Comparison of ENCODE assay signal across 22 cellular contexts in genomic region chr9:70829591-70830265, GRCh38.
"Had no signal": no experiment of that assay in that cellular context is flagged by ENCODE, and none has a peak within 500 bp of the region (broad histone marks: within the 10 kb centered on the region; RNA-seq: fewer than 3 reads in every experiment).

No MANE protein-coding gene starts in this region.

- H3K27me3 Mint-ChIP-seq: stimulated activated memory B cell treated with anti-CD40 and anti-IgM and Interleukin-4, amounts not matched to agents 10 μg/mL and 1 μg/mL and 100 μg/mL, for 72 hours had no signal

- H3K9me3 ChIP-seq: left ventricle myocardium inferior, spleen had no signal

- H3K4me3 ChIP-seq: left ventricle myocardium inferior, spleen had no signal

- H3K36me3 ChIP-seq: brain microvascular endothelial cell, left ventricle myocardium inferior, spleen had no signal

- DNase-seq: activated CD4-positive, alpha-beta memory T cell treated with anti-CD3 and anti-CD28 coated beads, Interleukin-2, amount 10 ng/mL, durations not matched to agents 7 days and 5 days; activated CD4-positive, alpha-beta T cell treated with anti-CD3 and anti-CD28 coated beads for 48 hours; activated CD4-positive, CD25-positive, alpha-beta regulatory T cell; activated CD8-positive, alpha-beta memory T cell treated with anti-CD3 and anti-CD28 coated beads, Interleukin-2, amount 10 ng/mL, durations not matched to agents 7 days and 5 days; activated naive CD4-positive, alpha-beta T cell; activated naive CD8-positive, alpha-beta T cell treated with anti-CD3 and anti-CD28 coated beads for 36 hours; brain microvascular endothelial cell; central memory CD4-positive, alpha-beta T cell; head of caudate nucleus; left ventricle myocardium inferior; mammary epithelial cell; midbrain; occipital lobe; posterior cingulate gyrus; spleen; stimulated activated CD4-positive, alpha-beta T cell treated with anti-CD3 and anti-CD28 coated beads, Interleukin-4, amount 100 ng/mL, for 4 hours had no signal

- ATAC-seq: activated CD8-positive, alpha-beta memory T cell treated with anti-CD3 and anti-CD28 coated beads, Interleukin-2, amount 10 ng/mL, durations not matched to agents 7 days and 5 days; activated T-helper 17 cell treated with anti-CD3 and anti-CD28 coated beads, Interleukin-2, amount 50 U/mL, for 72 hours; stimulated activated memory B cell treated with anti-CD40 and anti-IgM and Interleukin-4, amounts not matched to agents 10 μg/mL and 1 μg/mL and 100 μg/mL, for 72 hours had no signal

- H3K27ac ChIP-seq: brain microvascular endothelial cell, left ventricle myocardium inferior, spleen had no signal

- FAIRE-seq: colon, frontal cortex had no signal

- H3K4me1 Mint-ChIP-seq: activated CD4-positive, alpha-beta memory T cell treated with anti-CD3 and anti-CD28 coated beads, Interleukin-2, amount 10 ng/mL, durations not matched to agents 7 days and 5 days; activated CD8-positive, alpha-beta memory T cell treated with anti-CD3 and anti-CD28 coated beads, Interleukin-2, amount 10 ng/mL, durations not matched to agents 7 days and 5 days; activated naive CD8-positive, alpha-beta T cell treated with anti-CD3 and anti-CD28 coated beads for 36 hours; activated T-helper 17 cell treated with anti-CD3 and anti-CD28 coated beads, Interleukin-2, amount 50 U/mL, for 72 hours; nephron; stimulated activated memory B cell treated with anti-CD40 and anti-IgM and Interleukin-4, amounts not matched to agents 10 μg/mL and 1 μg/mL and 100 μg/mL, for 72 hours had no signal

- H3K27ac Mint-ChIP-seq: activated CD4-positive, alpha-beta memory T cell treated with anti-CD3 and anti-CD28 coated beads, Interleukin-2, amount 10 ng/mL, durations not matched to agents 7 days and 5 days; activated CD8-positive, alpha-beta memory T cell treated with anti-CD3 and anti-CD28 coated beads, Interleukin-2, amount 10 ng/mL, durations not matched to agents 7 days and 5 days; activated naive CD8-positive, alpha-beta T cell treated with anti-CD3 and anti-CD28 coated beads for 36 hours; activated T-helper 17 cell treated with anti-CD3 and anti-CD28 coated beads, Interleukin-2, amount 50 U/mL, for 72 hours; nephron; stimulated activated memory B cell treated with anti-CD40 and anti-IgM and Interleukin-4, amounts not matched to agents 10 μg/mL and 1 μg/mL and 100 μg/mL, for 72 hours; T-helper 2 cell treated with Interferon-gamma antibody and Interleukin-4, amounts not matched to agents 5 μg/mL and 100 μg/mL, for 36 hours had no signal

- H3K4me1 ChIP-seq: left ventricle myocardium inferior, spleen had no signal

- H3K9me3 Mint-ChIP-seq: activated CD4-positive, alpha-beta memory T cell treated with anti-CD3 and anti-CD28 coated beads, Interleukin-2, amount 10 ng/mL, durations not matched to agents 7 days and 5 days; activated naive CD8-positive, alpha-beta T cell treated with anti-CD3 and anti-CD28 coated beads for 36 hours; activated T-helper 17 cell treated with anti-CD3 and anti-CD28 coated beads, Interleukin-2, amount 50 U/mL, for 72 hours; nephron; stimulated activated memory B cell treated with anti-CD40 and anti-IgM and Interleukin-4, amounts not matched to agents 10 μg/mL and 1 μg/mL and 100 μg/mL, for 72 hours; T-helper 2 cell treated with Interferon-gamma antibody and Interleukin-4, amounts not matched to agents 5 μg/mL and 100 μg/mL, for 36 hours had no signal

- H3K4me3 Mint-ChIP-seq: activated CD4-positive, alpha-beta memory T cell treated with anti-CD3 and anti-CD28 coated beads, Interleukin-2, amount 10 ng/mL, durations not matched to agents 7 days and 5 days; activated CD8-positive, alpha-beta memory T cell treated with anti-CD3 and anti-CD28 coated beads, Interleukin-2, amount 10 ng/mL, durations not matched to agents 7 days and 5 days; activated naive CD8-positive, alpha-beta T cell treated with anti-CD3 and anti-CD28 coated beads for 36 hours; activated T-helper 17 cell treated with anti-CD3 and anti-CD28 coated beads, Interleukin-2, amount 50 U/mL, for 72 hours; nephron; stimulated activated memory B cell treated with anti-CD40 and anti-IgM and Interleukin-4, amounts not matched to agents 10 μg/mL and 1 μg/mL and 100 μg/mL, for 72 hours; T-helper 2 cell treated with Interferon-gamma antibody and Interleukin-4, amounts not matched to agents 5 μg/mL and 100 μg/mL, for 36 hours had no signal

- H3K36me3 Mint-ChIP-seq: activated CD8-positive, alpha-beta memory T cell treated with anti-CD3 and anti-CD28 coated beads, Interleukin-2, amount 10 ng/mL, durations not matched to agents 7 days and 5 days; activated naive CD8-positive, alpha-beta T cell treated with anti-CD3 and anti-CD28 coated beads for 36 hours; stimulated activated memory B cell treated with anti-CD40 and anti-IgM and Interleukin-4, amounts not matched to agents 10 μg/mL and 1 μg/mL and 100 μg/mL, for 72 hours had no signal
